In genomic region chr10:62085821-62086220, GRCh38 we compare ENCODE assay signal across 15 cellular contexts.
DNase-seq lines count a peak whose midpoint lies in the region; ATAC-seq and TF ChIP-seq lines count a peak whose summit lies in the region.
"Had no signal": no experiment of that assay in that cellular context is flagged by ENCODE, and none has a peak within 500 bp of the region (broad histone marks: within the 10 kb centered on the region; RNA-seq: fewer than 3 reads in every experiment).

No MANE protein-coding gene starts in this region.

- no peak for DNase-seq in activated naive CD4-positive, alpha-beta T cell treated with anti-CD3 and anti-CD28 coated beads, Interleukin-2, amount 10 ng/mL, durations not matched to agents 7 days and 5 days
- DNase-seq in activated naive CD4-positive, alpha-beta T cell (lab: John Stamatoyannopoulos, UW) = no peak
- no peak for DNase-seq in activated T-helper 1 cell treated with anti-CD3 and anti-CD28 coated beads, Interleukin-12 subunit alpha, Interleukin-12 subunit beta, Interleukin-2, Interleukin-4 antibody, amounts not matched to agents 30 ng/mL and 10 ng/mL and 1 ng/mL, durations not matched to agents 14 hours and 24 hours and 36 hours (ENCODE audit: low spot score)
- DNase-seq in naive B cell = no peak
- no peak for DNase-seq in uterus
- DNase-seq in WTC11 (ENCODE audit: low spot score) = no peak
- no peak for DNase-seq in NCI-H2196 (lab: John Stamatoyannopoulos, UW; ENCODE audit: unreplicated experiment)
- DNase-seq in spleen = no peak
- DNase-seq: amniotic stem cell, GDM1, left cardiac atrium, NCI-H1092, NCI-H774, pancreas had no signal

- no peak overlapping the region for H3K4me3 Mint-ChIP-seq in activated naive CD4-positive, alpha-beta T cell treated with anti-CD3 and anti-CD28 coated beads, Interleukin-2, amount 10 ng/mL, durations not matched to agents 7 days and 5 days
- no peak overlapping the region for H3K4me3 Mint-ChIP-seq in activated T-helper 1 cell treated with anti-CD3 and anti-CD28 coated beads, Interleukin-12 subunit alpha, Interleukin-12 subunit beta, Interleukin-2, Interleukin-4 antibody, amounts not matched to agents 30 ng/mL and 10 ng/mL and 1 ng/mL, durations not matched to agents 14 hours and 24 hours and 36 hours
- no peak overlapping the region for H3K4me3 Mint-ChIP-seq in naive B cell
- no peak overlapping the region for H3K4me3 Mint-ChIP-seq in WTC11

- H3K4me1 ChIP-seq in uterus (peaks cover 0 to 14% of the 10 kb centered on the region in 2 donors), spleen (peaks cover 27 to 75% (median 40%) of the 10 kb centered on the region in 6 donors)

- ATAC-seq in naive B cell (ENCODE audit: low read depth in 2 of 2) (no peak), WTC11 (no peak)
- ATAC-seq: left cardiac atrium, pancreas had no signal

- POLR2A ChIA-PET in WTC11 (lab: Charles Lee) = no interaction called here

- H3K4me3 ChIP-seq in uterus (no peak overlapping the region), spleen (no peak overlapping the region)
- H3K4me3 ChIP-seq: pancreas had no signal

- peak overlapping the region; percentile 80 to 89 for H3K27ac ChIP-seq in uterus
- H3K27ac ChIP-seq in spleen = peak overlapping the region in 1 of 8 donors; percentile 48
- H3K27ac ChIP-seq: KMS-11, pancreas had no signal

- TF ChIP-seq CTCF in uterus (IDR thresholded peaks at IDR 0.05) = no peak
- TF ChIP-seq CTCF in WTC11 (IDR thresholded peaks at IDR 0.05) = no peak
- TF ChIP-seq CTCF in spleen (IDR thresholded peaks at IDR 0.05 in 8 of 11, conservative IDR thresholded peaks at IDR 0.05 in 3 of 11) = no peak

- no peaks in the 10 kb centered on the region for H3K9me3 Mint-ChIP-seq in activated naive CD4-positive, alpha-beta T cell treated with anti-CD3 and anti-CD28 coated beads, Interleukin-2, amount 10 ng/mL, durations not matched to agents 7 days and 5 days
- H3K9me3 Mint-ChIP-seq in activated T-helper 1 cell treated with anti-CD3 and anti-CD28 coated beads, Interleukin-12 subunit alpha, Interleukin-12 subunit beta, Interleukin-2, Interleukin-4 antibody, amounts not matched to agents 30 ng/mL and 10 ng/mL and 1 ng/mL, durations not matched to agents 14 hours and 24 hours and 36 hours = no peaks in the 10 kb centered on the region
- no peaks in the 10 kb centered on the region for H3K9me3 Mint-ChIP-seq in naive B cell
- no peaks in the 10 kb centered on the region for H3K9me3 Mint-ChIP-seq in WTC11

- intact Hi-C loops in activated T-helper 1 cell treated with anti-CD3 and anti-CD28 coated beads, Interleukin-12 subunit alpha, Interleukin-12 subunit beta, Interleukin-2, Interleukin-4 antibody, amounts not matched to agents 30 ng/mL and 10 ng/mL and 1 ng/mL, durations not matched to agents 14 hours and 24 hours and 36 hours (cut with micrococcal nuclease) = loop anchor here (1.0 kb wide), 2 partner anchors 34 to 159 kb away; no protein-coding TSS in a partner anchor
- intact Hi-C loops in uterus (cut with DNase I; ENCODE audit: low total_unique reads) (no loop called here), spleen (cut with DNase I; ENCODE audit: low total_unique reads) (no loop called here)

- H3K4me1 Mint-ChIP-seq in activated naive CD4-positive, alpha-beta T cell treated with anti-CD3 and anti-CD28 coated beads, Interleukin-2, amount 10 ng/mL, durations not matched to agents 7 days and 5 days = peaks cover 84% of the 10 kb centered on the region
- peaks cover 73% of the 10 kb centered on the region for H3K4me1 Mint-ChIP-seq in activated T-helper 1 cell treated with anti-CD3 and anti-CD28 coated beads, Interleukin-12 subunit alpha, Interleukin-12 subunit beta, Interleukin-2, Interleukin-4 antibody, amounts not matched to agents 30 ng/mL and 10 ng/mL and 1 ng/mL, durations not matched to agents 14 hours and 24 hours and 36 hours (ENCODE audit: low read depth)
- peaks cover 54 to 82% (median 69%) of the 10 kb centered on the region in 3 donors for H3K4me1 Mint-ChIP-seq in naive B cell
- H3K4me1 Mint-ChIP-seq in WTC11 = no peaks in the 10 kb centered on the region

- no peak for TF ChIP-seq POLR2A in uterus (IDR thresholded peaks at IDR 0.05)
- no peak for TF ChIP-seq POLR2A in spleen (IDR thresholded peaks at IDR 0.05)

- H3K27me3 ChIP-seq in uterus (no peaks in the 10 kb centered on the region), spleen (replicated peaks in 1 of 7) (no peaks in the 10 kb centered on the region)
- H3K27me3 ChIP-seq: pancreas had no signal

- no peaks in the 10 kb centered on the region for H3K9me3 ChIP-seq in uterus
- no peaks in the 10 kb centered on the region for H3K9me3 ChIP-seq in spleen
- H3K9me3 ChIP-seq: pancreas had no signal

- H3K36me3 Mint-ChIP-seq in activated naive CD4-positive, alpha-beta T cell treated with anti-CD3 and anti-CD28 coated beads, Interleukin-2, amount 10 ng/mL, durations not matched to agents 7 days and 5 days = peaks cover 86% of the 10 kb centered on the region
- peaks cover 58% of the 10 kb centered on the region for H3K36me3 Mint-ChIP-seq in activated T-helper 1 cell treated with anti-CD3 and anti-CD28 coated beads, Interleukin-12 subunit alpha, Interleukin-12 subunit beta, Interleukin-2, Interleukin-4 antibody, amounts not matched to agents 30 ng/mL and 10 ng/mL and 1 ng/mL, durations not matched to agents 14 hours and 24 hours and 36 hours (ENCODE audit: low read depth)
- H3K36me3 Mint-ChIP-seq in naive B cell (peaks cover 40 to 47% of the 10 kb centered on the region in 2 donors), WTC11 (no peaks in the 10 kb centered on the region)

- CTCF ChIA-PET in activated naive CD4-positive, alpha-beta T cell treated with anti-CD3 and anti-CD28 coated beads, Interleukin-2, amount 10 ng/mL, durations not matched to agents 7 days and 5 days (lab: Charles Lee) = interaction anchor here (0.6 to 1.0 kb wide), 3 partner anchors 60 to 335 kb away, joined by 3 to 4 read pairs (median 3); no protein-coding TSS in a partner anchor
- CTCF ChIA-PET in WTC11 (lab: Charles Lee) = no interaction called here

- peak overlapping the region; percentile 85 for H3K27ac Mint-ChIP-seq in activated naive CD4-positive, alpha-beta T cell treated with anti-CD3 and anti-CD28 coated beads, Interleukin-2, amount 10 ng/mL, durations not matched to agents 7 days and 5 days
- H3K27ac Mint-ChIP-seq in activated T-helper 1 cell treated with anti-CD3 and anti-CD28 coated beads, Interleukin-12 subunit alpha, Interleukin-12 subunit beta, Interleukin-2, Interleukin-4 antibody, amounts not matched to agents 30 ng/mL and 10 ng/mL and 1 ng/mL, durations not matched to agents 14 hours and 24 hours and 36 hours = peak overlapping the region; percentile 84
- H3K27ac Mint-ChIP-seq in naive B cell = peak overlapping the region in 4 of 6 donors; percentile 44 to 97 (median 75)
- H3K27ac Mint-ChIP-seq in WTC11 = no peak overlapping the region

- no peaks in the 10 kb centered on the region for H3K27me3 Mint-ChIP-seq in activated naive CD4-positive, alpha-beta T cell treated with anti-CD3 and anti-CD28 coated beads, Interleukin-2, amount 10 ng/mL, durations not matched to agents 7 days and 5 days
- H3K27me3 Mint-ChIP-seq in activated T-helper 1 cell treated with anti-CD3 and anti-CD28 coated beads, Interleukin-12 subunit alpha, Interleukin-12 subunit beta, Interleukin-2, Interleukin-4 antibody, amounts not matched to agents 30 ng/mL and 10 ng/mL and 1 ng/mL, durations not matched to agents 14 hours and 24 hours and 36 hours (ENCODE audit: insufficient read depth) = no peaks in the 10 kb centered on the region
- no peaks in the 10 kb centered on the region for H3K27me3 Mint-ChIP-seq in naive B cell
- no peaks in the 10 kb centered on the region for H3K27me3 Mint-ChIP-seq in WTC11 (ENCODE audit: low read depth)

- H3K36me3 ChIP-seq in uterus (no peaks in the 10 kb centered on the region), spleen (peaks cover 4 to 62% (median 33%) of the 10 kb centered on the region in 6 donors)

- 87 to 98% (median 96%) methylated on average over 2 of the region's 2 CpGs for WGBS in spleen, 5 donors

TF ChIP-seq in WTC11, 78 proteins besides CTCF, POLR2A, EP300 and RAD21 (continues in another document):
- TF ChIP-seq ZBTB21 (CRISPR knock-in tag; IDR thresholded peaks at IDR 0.05; ENCODE audit: borderline replicate concordance) (no peak), FOXP4 (CRISPR knock-in tag; IDR thresholded peaks at IDR 0.05) (no peak), E2F1 (CRISPR knock-in tag; IDR thresholded peaks at IDR 0.05) (no peak), ZNF416 (CRISPR knock-in tag; IDR thresholded peaks at IDR 0.05) (no peak)
- TF ChIP-seq, protein P1, sequence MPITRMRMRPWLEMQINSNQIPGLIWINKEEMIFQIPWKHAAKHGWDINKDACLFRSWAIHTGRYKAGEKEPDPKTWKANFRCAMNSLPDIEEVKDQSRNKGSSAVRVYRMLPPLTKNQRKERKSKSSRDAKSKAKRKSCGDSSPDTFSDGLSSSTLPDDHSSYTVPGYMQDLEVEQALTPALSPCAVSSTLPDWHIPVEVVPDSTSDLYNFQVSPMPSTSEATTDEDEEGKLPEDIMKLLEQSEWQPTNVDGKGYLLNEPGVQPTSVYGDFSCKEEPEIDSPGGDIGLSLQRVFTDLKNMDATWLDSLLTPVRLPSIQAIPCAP (CRISPR knock-in tag; IDR thresholded peaks at IDR 0.05) = no peak
